Comparison of ENCODE assay signal across 8 cellular contexts in the genomic region with DNA sequence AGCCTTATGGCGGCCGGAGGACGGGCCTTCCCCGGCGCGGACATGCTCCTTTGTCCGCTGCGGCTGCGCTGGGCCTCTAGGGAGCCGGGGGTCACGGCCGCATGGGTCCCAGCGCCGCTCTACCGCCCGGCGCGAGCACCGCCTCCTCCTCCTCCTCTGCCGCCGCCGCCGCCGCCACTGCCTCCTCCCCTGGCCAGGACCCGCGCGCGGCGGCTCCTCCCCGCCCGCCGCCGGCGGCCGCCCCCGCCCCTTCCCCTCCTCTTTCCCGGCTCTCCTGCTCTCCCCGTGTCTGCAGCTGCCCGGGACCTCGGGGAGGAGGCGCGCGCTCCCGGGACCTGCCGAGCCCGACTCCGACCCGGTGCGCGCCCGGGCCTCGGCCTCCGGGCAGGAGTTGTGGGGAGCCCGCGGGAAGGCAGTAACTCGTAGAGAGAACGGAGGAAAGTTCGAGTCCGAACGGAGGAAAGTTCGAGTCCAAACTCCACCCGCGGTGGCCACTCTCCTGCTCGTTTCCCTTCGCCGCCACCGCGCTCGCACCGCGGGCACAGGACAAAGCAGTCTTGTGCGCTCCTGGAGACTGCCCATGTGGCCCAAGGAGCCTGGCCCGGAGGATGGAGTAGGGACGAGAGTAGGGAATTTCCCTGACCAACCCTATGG. TPM values are rescaled to one million over a fixed set of nuclear protein-coding genes. Genes with fewer than 3 reads are reported as not detected.
DNase-seq lines count a peak whose midpoint lies in the region; ATAC-seq, FAIRE-seq and TF ChIP-seq lines count a peak whose summit lies in the region.

A gene with protein sequence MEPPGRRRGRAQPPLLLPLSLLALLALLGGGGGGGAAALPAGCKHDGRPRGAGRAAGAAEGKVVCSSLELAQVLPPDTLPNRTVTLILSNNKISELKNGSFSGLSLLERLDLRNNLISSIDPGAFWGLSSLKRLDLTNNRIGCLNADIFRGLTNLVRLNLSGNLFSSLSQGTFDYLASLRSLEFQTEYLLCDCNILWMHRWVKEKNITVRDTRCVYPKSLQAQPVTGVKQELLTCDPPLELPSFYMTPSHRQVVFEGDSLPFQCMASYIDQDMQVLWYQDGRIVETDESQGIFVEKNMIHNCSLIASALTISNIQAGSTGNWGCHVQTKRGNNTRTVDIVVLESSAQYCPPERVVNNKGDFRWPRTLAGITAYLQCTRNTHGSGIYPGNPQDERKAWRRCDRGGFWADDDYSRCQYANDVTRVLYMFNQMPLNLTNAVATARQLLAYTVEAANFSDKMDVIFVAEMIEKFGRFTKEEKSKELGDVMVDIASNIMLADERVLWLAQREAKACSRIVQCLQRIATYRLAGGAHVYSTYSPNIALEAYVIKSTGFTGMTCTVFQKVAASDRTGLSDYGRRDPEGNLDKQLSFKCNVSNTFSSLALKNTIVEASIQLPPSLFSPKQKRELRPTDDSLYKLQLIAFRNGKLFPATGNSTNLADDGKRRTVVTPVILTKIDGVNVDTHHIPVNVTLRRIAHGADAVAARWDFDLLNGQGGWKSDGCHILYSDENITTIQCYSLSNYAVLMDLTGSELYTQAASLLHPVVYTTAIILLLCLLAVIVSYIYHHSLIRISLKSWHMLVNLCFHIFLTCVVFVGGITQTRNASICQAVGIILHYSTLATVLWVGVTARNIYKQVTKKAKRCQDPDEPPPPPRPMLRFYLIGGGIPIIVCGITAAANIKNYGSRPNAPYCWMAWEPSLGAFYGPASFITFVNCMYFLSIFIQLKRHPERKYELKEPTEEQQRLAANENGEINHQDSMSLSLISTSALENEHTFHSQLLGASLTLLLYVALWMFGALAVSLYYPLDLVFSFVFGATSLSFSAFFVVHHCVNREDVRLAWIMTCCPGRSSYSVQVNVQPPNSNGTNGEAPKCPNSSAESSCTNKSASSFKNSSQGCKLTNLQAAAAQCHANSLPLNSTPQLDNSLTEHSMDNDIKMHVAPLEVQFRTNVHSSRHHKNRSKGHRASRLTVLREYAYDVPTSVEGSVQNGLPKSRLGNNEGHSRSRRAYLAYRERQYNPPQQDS (N-terminal part only) (minus strand): TSS at position 179 of the 654 bp plus-strand sequence. CDS start 282 bp downstream, outside the sequence.

- H3K36me3 ChIP-seq in KOPT-K1 (ENCODE audit: insufficient read depth, low read length) (no peaks in the 10 kb centered on the region), kidney (ENCODE audit: control insufficient read depth in 1 of 2, insufficient read depth in 2 of 2, low read length in 2 of 2) (no peaks in the 10 kb centered on the region), smooth muscle cell (ENCODE audit: low read depth) (no peaks in the 10 kb centered on the region)

- H3K36me3 Mint-ChIP-seq in T-helper 17 cell (ENCODE audit: low read depth): peaks cover 2% of the 10 kb centered on the region
- no peaks in the 10 kb centered on the region for H3K36me3 Mint-ChIP-seq in chondrocyte (ENCODE audit: low read depth)

- peaks cover 26% of the 10 kb centered on the region for H4K20me1 ChIP-seq in smooth muscle cell (ENCODE audit: low read depth)

- TF ChIP-seq CTCF in chondrocyte (IDR thresholded peaks at IDR 0.05) (no peak), kidney (IDR thresholded peaks at IDR 0.05; ENCODE audit: borderline replicate concordance, extremely low read depth, insufficient read depth) (no peak), smooth muscle cell (IDR thresholded peaks at IDR 0.05; ENCODE audit: borderline replicate concordance, insufficient read depth, poor library complexity, severe bottlenecking) (no peak)

- H3K4me3 Mint-ChIP-seq in T-helper 17 cell: peak within 1 kb of the TSS; percentile 82
- H3K4me3 Mint-ChIP-seq in chondrocyte (ENCODE audit: unreplicated experiment): peak within 1 kb of the TSS; percentile 97

- peak within 1 kb of the TSS; percentile 92 for H3K4me2 ChIP-seq in smooth muscle cell

- DNase-seq in A172 (ENCODE audit: low spot score) (peak; percentile 50), T-helper 17 cell (no peak), chondrocyte (ENCODE audit: low spot score) (peak; percentile 91), kidney (peak; percentile 93), smooth muscle cell (lab: John Stamatoyannopoulos, UW; ENCODE audit: unreplicated experiment) (peak; percentile 49), GM19240 (ENCODE audit: insufficient read length, low spot score) (no peak)

- H3K4me3 ChIP-seq in kidney (ENCODE audit: low read length in 2 of 2) (peak within 1 kb of the TSS; percentile 82 to 92), smooth muscle cell (peak within 1 kb of the TSS; percentile 86)

- peaks cover 24% of the 10 kb centered on the region for H3K79me2 ChIP-seq in smooth muscle cell (ENCODE audit: low read depth)

- ATAC-seq in GM18519 (IDR thresholded peaks at IDR 0.05; ENCODE audit: low FRiP score, unreplicated experiment): peak; percentile 42
- no peak for ATAC-seq in T-helper 17 cell

- FAIRE-seq in kidney (lab: Jason Lieb, UNC): no peak

- H3K4me1 ChIP-seq in kidney (ENCODE audit: control insufficient read depth in 1 of 2, insufficient read depth in 1 of 2, low read depth in 1 of 2, low read length in 2 of 2): peaks cover 8 to 9% of the 10 kb centered on the region in 2 donors
- H3K4me1 ChIP-seq in smooth muscle cell (ENCODE audit: low read depth): no peaks in the 10 kb centered on the region

- H3K27ac ChIP-seq in KOPT-K1 (ENCODE audit: low read depth, low read length, poor library complexity, severe bottlenecking) (peak within 1 kb of the TSS; percentile 53), kidney (ENCODE audit: low read depth in 2 of 2, low read length in 2 of 2) (peak within 1 kb of the TSS; percentile 79 to 88), smooth muscle cell (ENCODE audit: low read depth) (peak within 1 kb of the TSS; percentile 79)

- intact Hi-C loops in kidney (cut with DNase I): no loop called here

- no peaks in the 10 kb centered on the region for H3F3A ChIP-seq in smooth muscle cell (ENCODE audit: low read depth)

- no peak within 1 kb of the TSS for H3K27ac Mint-ChIP-seq in T-helper 17 cell
- peak within 1 kb of the TSS; percentile 96 for H3K27ac Mint-ChIP-seq in chondrocyte (ENCODE audit: unreplicated experiment)

- peaks cover 3% of the 10 kb centered on the region for H3K9me3 Mint-ChIP-seq in chondrocyte (ENCODE audit: low read depth)

- WGBS in smooth muscle cell (ENCODE audit: low lambda C conversion rate): 2% methylated on average over 24 of the region's 74 CpGs

- no peaks in the 10 kb centered on the region for H3K27me3 ChIP-seq in smooth muscle cell (ENCODE audit: low read depth)

- H3K4me1 Mint-ChIP-seq in T-helper 17 cell (peaks cover 2% of the 10 kb centered on the region), chondrocyte (ENCODE audit: low read depth) (peaks cover 24% of the 10 kb centered on the region)

- H3K9me3 ChIP-seq in KOPT-K1 (ENCODE audit: insufficient read depth, low read length, poor library complexity, severe bottlenecking) (no peaks in the 10 kb centered on the region), T-helper 17 cell (ENCODE audit: control insufficient read depth, low read length, poor library complexity, severe bottlenecking) (no peaks in the 10 kb centered on the region), kidney (ENCODE audit: control insufficient read depth in 1 of 2, low read length in 2 of 2) (no peaks in the 10 kb centered on the region), smooth muscle cell (replicated peaks; ENCODE audit: low read depth) (no peaks in the 10 kb centered on the region)

- H3K27me3 Mint-ChIP-seq in T-helper 17 cell (peaks cover 27% of the 10 kb centered on the region), chondrocyte (ENCODE audit: low read depth) (no peaks in the 10 kb centered on the region)

- peak within 1 kb of the TSS; percentile 99 for H2AFZ ChIP-seq in smooth muscle cell (ENCODE audit: low read depth)

- peak within 1 kb of the TSS; percentile 57 to 80 for H3K9ac ChIP-seq in kidney (ENCODE audit: low read length in 2 of 2)
- peak within 1 kb of the TSS; percentile 60 for H3K9ac ChIP-seq in smooth muscle cell (ENCODE audit: low read depth)

RNA-seq across cellular contexts. Expression of the gene that starts here (rescaled TPM):
- total RNA-seq in A172 (2014; rRNA removed; shearing (Covaris generic)): 22.6 and 31.1 TPM in 2 replicates
- total RNA-seq in T-helper 17 cell: under 1 TPM; 0.16 to 0.35 TPM
- total RNA-seq in chondrocyte: 27.8 to 39.6 TPM (median 28.3 TPM) in 3 replicates
- total RNA-seq in kidney: 28.7 TPM
- polyA plus RNA-seq in kidney (ENCODE audit: insufficient read depth, low read depth, low replicate concordance): 8.2 TPM
- total RNA-seq in smooth muscle cell: 47.0 and 54.8 TPM in 2 replicates
- 20.9 and 24.4 TPM in 2 replicates for polyA plus RNA-seq in smooth muscle cell

Comparison
In these comparisons a context has a peak if more than half of its experiments do, and no peak if none do; other contexts are left out.
1. RNA of the gene that starts here (total RNA-seq): 47.0 to 54.8 TPM in smooth muscle cell, 22.6 to 31.1 TPM in A172, 28.7 TPM in kidney (single experiment) and 27.8 to 39.6 TPM in chondrocyte; 0.16 to 0.35 TPM in T-helper 17 cell; every median in the first group is over 10 times any median in the second.
2. DNase-seq: peak in A172 (single experiment), chondrocyte (single experiment), kidney (single experiment) and smooth muscle cell (single experiment); none in T-helper 17 cell (0 of 3) and GM19240 (single experiment).
3. Peak in every context shown above with its lines, with median percentiles within 50 percentile points of each other: H3K27ac ChIP-seq.